16 cellular contexts compared by ENCODE assay signal in the genomic region with DNA sequence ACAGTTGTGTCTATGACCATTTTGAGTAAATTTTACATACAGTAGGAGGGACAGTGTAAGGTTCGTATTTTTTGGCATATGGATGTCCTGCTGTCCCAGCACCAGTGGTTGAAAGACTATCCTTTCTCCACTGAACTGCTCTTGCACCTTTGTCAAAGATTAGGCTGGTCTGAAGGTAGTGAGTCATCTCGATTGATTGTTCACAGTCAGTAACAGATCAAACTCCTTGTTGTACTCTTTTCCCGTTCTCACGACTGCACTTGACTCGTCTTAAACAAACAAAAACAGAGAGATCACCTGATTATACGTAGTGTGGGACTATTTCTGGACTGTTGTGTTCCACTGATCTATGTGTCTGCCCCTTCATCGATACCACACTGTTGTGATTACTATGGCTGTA.
A peak's percentile ranks its signal among the peaks of the same experiment; 100 is the strongest.
DNase-seq lines count a peak whose midpoint lies in the region; ATAC-seq, FAIRE-seq and TF ChIP-seq lines count a peak whose summit lies in the region.
"Had no signal": no experiment of that assay in that cellular context is flagged by ENCODE, and none has a peak within 500 bp of the region (broad histone marks: within the 10 kb centered on the region; RNA-seq: fewer than 3 reads in every experiment).

No MANE protein-coding gene starts in this region.

- H2AFZ ChIP-seq in HepG2 (ENCODE audit: low read length), result no peak overlapping the region
- no peak overlapping the region for H2AFZ ChIP-seq in osteoblast (ENCODE audit: low read length)
- H2AFZ ChIP-seq in hepatocyte, result no peak overlapping the region

- no peaks in the 10 kb centered on the region for H3K9me2 ChIP-seq in hepatocyte (replicated peaks; ENCODE audit: insufficient read depth)

- in situ Hi-C loops in HepG2 (cut with HindIII; ENCODE audit: extremely low pct_ligation_motif_present, low pct_unique_long_range_greater_than_20kb), result no loop called here

- H3K4me1 ChIP-seq in right lobe of liver (peaks cover 0 to 3% (median 0%) of the 10 kb centered on the region in 4 donors), HepG2 (ENCODE audit: insufficient read depth, low read length) (no peaks in the 10 kb centered on the region), osteoblast (ENCODE audit: insufficient read depth, low read length) (peaks cover 5% of the 10 kb centered on the region), hepatocyte (ENCODE audit: insufficient read depth) (no peaks in the 10 kb centered on the region)

- H3K9me3 ChIP-seq in right lobe of liver (no peaks in the 10 kb centered on the region), HepG2 (ENCODE audit: low read length) (no peaks in the 10 kb centered on the region), osteoblast (ENCODE audit: low read depth, low read length) (no peaks in the 10 kb centered on the region), hepatocyte (ENCODE audit: low read depth) (no peaks in the 10 kb centered on the region)
- H3K9me3 ChIP-seq: BLaER1 treated with 17β-estradiol and CSF1 and Interleukin-3, amounts not matched to agents 10 nM and 100 nM had no signal

- BruUV-seq in HepG2 (replicated peaks; lab: Mats Ljungman, UMichigan), result no TSS peak

- CTCF ChIA-PET in HepG2 (lab: Yijun Ruan, JAX; ENCODE audit: low intra/inter-chr PET ratio, low total read pairs), result no interaction called here

- no peak for TF ChIP-seq CTCF in right lobe of liver (IDR thresholded peaks at IDR 0.05)
- no peak for TF ChIP-seq CTCF in HepG2 (CRISPR knock-in tag; IDR thresholded peaks at IDR 0.05)
- TF ChIP-seq CTCF in osteoblast (IDR thresholded peaks at IDR 0.05; ENCODE audit: extremely low read depth, low read depth, low read length), result no peak
- no peak for TF ChIP-seq CTCF in hepatocyte (IDR thresholded peaks at IDR 0.05; ENCODE audit: poor library complexity)

- intact Hi-C loops in right lobe of liver (cut with DNase I) (no loop called here), HepG2 (cut with micrococcal nuclease; ENCODE audit: unreplicated experiment) (no loop called here), sciatic nerve (cut with DNase I) (loop anchor here (10.0 kb wide), 1 partner anchor 60 kb away; no protein-coding TSS in a partner anchor)

- H3K27ac ChIP-seq in right lobe of liver (no peak overlapping the region), HepG2 (ENCODE audit: extremely low read length, insufficient read depth, low read length) (no peak overlapping the region), osteoblast (ENCODE audit: low read depth, low read length) (no peak overlapping the region), hepatocyte (no peak overlapping the region)
- H3K27ac ChIP-seq: BLaER1 treated with 17β-estradiol and CSF1 and Interleukin-3, amounts not matched to agents 10 nM and 100 nM; HL-60; KMS-11 had no signal

- H4K20me1 ChIP-seq in HepG2 (ENCODE audit: insufficient read depth, low read length) (no peaks in the 10 kb centered on the region), osteoblast (ENCODE audit: insufficient read depth, low read length) (peaks cover 20% of the 10 kb centered on the region), hepatocyte (ENCODE audit: insufficient read depth, poor library complexity, severe bottlenecking) (no peaks in the 10 kb centered on the region)

- DNase-seq in right lobe of liver, result no peak
- no peak for DNase-seq in HepG2 (ENCODE audit: low spot score)
- peak; percentile 17 for DNase-seq in dermis blood vessel endothelial cell
- peak; percentile 46 for DNase-seq in osteoblast (ENCODE audit: insufficient read length, low spot score, missing footprints)
- no peak for DNase-seq in sciatic nerve (ENCODE audit: low spot score)
- DNase-seq in AG20443 (ENCODE audit: low spot score), result no peak
- no peak for DNase-seq in hepatocyte (ENCODE audit: low spot score)
- DNase-seq: 8988T; CD4-positive, CD25-positive, alpha-beta regulatory T cell; DMS 273 treated with DMSO at 0.1 percent for 48 hours; DND-41; GF-D8 had no signal

- H3K79me2 ChIP-seq in HepG2 (ENCODE audit: insufficient read depth, low read length), result no peaks in the 10 kb centered on the region
- H3K79me2 ChIP-seq in osteoblast (ENCODE audit: insufficient read depth, low read length), result no peaks in the 10 kb centered on the region
- no peaks in the 10 kb centered on the region for H3K79me2 ChIP-seq in hepatocyte

- TF ChIP-seq POLR2A in right lobe of liver (IDR thresholded peaks at IDR 0.05), result no peak
- TF ChIP-seq POLR2A in HepG2 (IDR thresholded peaks at IDR 0.05; ENCODE audit: insufficient read depth in 1 of 2, low read depth in 2 of 2, low read length in 2 of 2), result no peak

- POLR2A ChIA-PET in HepG2 (lab: Yijun Ruan, JAX), result no interaction called here

- ATAC-seq in right lobe of liver, result peak in 3 of 4 donors; percentile 46 to 84 (median 61)
- no peak for ATAC-seq in HepG2
- no peak for ATAC-seq in sciatic nerve
- ATAC-seq: HCT116 had no signal

- H3K36me3 ChIP-seq in right lobe of liver, result peaks cover 0 to 93% (median 41%) of the 10 kb centered on the region in 4 donors
- H3K36me3 ChIP-seq in HepG2 (replicated peaks in 1 of 2; ENCODE audit: control insufficient read depth in 1 of 2, insufficient read depth in 2 of 2, low read length in 2 of 2), result peaks cover 50 to 91% of the 10 kb centered on the region in 2 experiments
- H3K36me3 ChIP-seq in osteoblast (ENCODE audit: insufficient read depth, low read length), result peaks cover 60% of the 10 kb centered on the region
- peaks cover 3% of the 10 kb centered on the region for H3K36me3 ChIP-seq in hepatocyte (replicated peaks; ENCODE audit: insufficient read depth, low read depth)

- TF ChIP-seq EP300 in HepG2 (IDR thresholded peaks at IDR 0.05; ENCODE audit: low read depth in 2 of 2, low read length in 2 of 2) (no peak), HepG2 (CRISPR knock-in tag; IDR thresholded peaks at IDR 0.05; ENCODE audit: borderline replicate concordance) (no peak)

- 38% methylated on average over 5 of the region's 7 CpGs for WGBS in right lobe of liver (ENCODE audit: insufficient coverage, low coverage, low lambda C conversion rate, missing lambda C conversion rate)
- WGBS in HepG2 (ENCODE audit: low lambda C conversion rate), result 87% methylated on average over 7 of the region's 7 CpGs
- WGBS in hepatocyte (ENCODE audit: low lambda C conversion rate, missing lambda C conversion rate), result 84% methylated on average over 7 of the region's 7 CpGs

- H3K4me3 ChIP-seq in right lobe of liver (no peak overlapping the region), HepG2 (replicated peaks in 1 of 3; ENCODE audit: insufficient read depth in 1 of 3, low read depth in 2 of 3, low read length in 3 of 3) (no peak overlapping the region), osteoblast (ENCODE audit: insufficient read depth, low read length) (no peak overlapping the region), hepatocyte (no peak overlapping the region)
- H3K4me3 ChIP-seq: BLaER1 treated with 17β-estradiol and CSF1 and Interleukin-3, amounts not matched to agents 10 nM and 100 nM had no signal

- no peaks in the 10 kb centered on the region for H3K27me3 ChIP-seq in right lobe of liver
- no peaks in the 10 kb centered on the region for H3K27me3 ChIP-seq in HepG2 (ENCODE audit: control insufficient read depth in 1 of 2, insufficient read depth in 2 of 2, low read length in 2 of 2)
- H3K27me3 ChIP-seq in osteoblast (ENCODE audit: insufficient read depth, low read length), result no peaks in the 10 kb centered on the region
- no peaks in the 10 kb centered on the region for H3K27me3 ChIP-seq in hepatocyte
- H3K27me3 ChIP-seq: BLaER1 treated with 17β-estradiol and CSF1 and Interleukin-3, amounts not matched to agents 10 nM and 100 nM had no signal

- no peak for FAIRE-seq in HepG2 (lab: Jason Lieb, UNC)

- H3K9ac ChIP-seq in HepG2 (ENCODE audit: insufficient read depth, low read depth, low read length), result no peak overlapping the region
- H3K9ac ChIP-seq: BLaER1 treated with 17β-estradiol and CSF1 and Interleukin-3, amounts not matched to agents 10 nM and 100 nM; KMS-11 had no signal

- H3K4me2 ChIP-seq in HepG2 (ENCODE audit: low read depth, low read length) (no peak overlapping the region), osteoblast (ENCODE audit: insufficient read depth, low read length) (no peak overlapping the region), hepatocyte (no peak overlapping the region)
- H3K4me2 ChIP-seq: BLaER1 treated with 17β-estradiol and CSF1 and Interleukin-3, amounts not matched to agents 10 nM and 100 nM; KMS-11 had no signal

- no peak for TF ChIP-seq RAD21 in HepG2 (CRISPR knock-in tag; IDR thresholded peaks at IDR 0.05)

TF ChIP-seq in HepG2, 621 proteins besides CTCF, POLR2A, EP300 and RAD21 (continues in another document):
- TF ChIP-seq JUND (CRISPR knock-in tag; IDR thresholded peaks at IDR 0.05) (no peak), ZBTB21 (CRISPR knock-in tag; IDR thresholded peaks at IDR 0.05) (no peak), LCORL (IDR thresholded peaks at IDR 0.05) (no peak), LCORL (CRISPR knock-in tag; IDR thresholded peaks at IDR 0.05) (no peak), ZNF510 (CRISPR knock-in tag; IDR thresholded peaks at IDR 0.05; ENCODE audit: low read depth) (no peak)
- TF ChIP-seq, protein P1, sequence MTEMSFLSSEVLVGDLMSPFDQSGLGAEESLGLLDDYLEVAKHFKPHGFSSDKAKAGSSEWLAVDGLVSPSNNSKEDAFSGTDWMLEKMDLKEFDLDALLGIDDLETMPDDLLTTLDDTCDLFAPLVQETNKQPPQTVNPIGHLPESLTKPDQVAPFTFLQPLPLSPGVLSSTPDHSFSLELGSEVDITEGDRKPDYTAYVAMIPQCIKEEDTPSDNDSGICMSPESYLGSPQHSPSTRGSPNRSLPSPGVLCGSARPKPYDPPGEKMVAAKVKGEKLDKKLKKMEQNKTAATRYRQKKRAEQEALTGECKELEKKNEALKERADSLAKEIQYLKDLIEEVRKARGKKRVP (CRISPR knock-in tag; IDR thresholded peaks at IDR 0.05), result no peak
- TF ChIP-seq, protein P2, sequence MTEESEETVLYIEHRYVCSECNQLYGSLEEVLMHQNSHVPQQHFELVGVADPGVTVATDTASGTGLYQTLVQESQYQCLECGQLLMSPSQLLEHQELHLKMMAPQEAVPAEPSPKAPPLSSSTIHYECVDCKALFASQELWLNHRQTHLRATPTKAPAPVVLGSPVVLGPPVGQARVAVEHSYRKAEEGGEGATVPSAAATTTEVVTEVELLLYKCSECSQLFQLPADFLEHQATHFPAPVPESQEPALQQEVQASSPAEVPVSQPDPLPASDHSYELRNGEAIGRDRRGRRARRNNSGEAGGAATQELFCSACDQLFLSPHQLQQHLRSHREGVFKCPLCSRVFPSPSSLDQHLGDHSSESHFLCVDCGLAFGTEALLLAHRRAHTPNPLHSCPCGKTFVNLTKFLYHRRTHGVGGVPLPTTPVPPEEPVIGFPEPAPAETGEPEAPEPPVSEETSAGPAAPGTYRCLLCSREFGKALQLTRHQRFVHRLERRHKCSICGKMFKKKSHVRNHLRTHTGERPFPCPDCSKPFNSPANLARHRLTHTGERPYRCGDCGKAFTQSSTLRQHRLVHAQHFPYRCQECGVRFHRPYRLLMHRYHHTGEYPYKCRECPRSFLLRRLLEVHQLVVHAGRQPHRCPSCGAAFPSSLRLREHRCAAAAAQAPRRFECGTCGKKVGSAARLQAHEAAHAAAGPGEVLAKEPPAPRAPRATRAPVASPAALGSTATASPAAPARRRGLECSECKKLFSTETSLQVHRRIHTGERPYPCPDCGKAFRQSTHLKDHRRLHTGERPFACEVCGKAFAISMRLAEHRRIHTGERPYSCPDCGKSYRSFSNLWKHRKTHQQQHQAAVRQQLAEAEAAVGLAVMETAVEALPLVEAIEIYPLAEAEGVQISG (CRISPR knock-in tag; IDR thresholded peaks at IDR 0.05), result no peak

Comparison
In these comparisons a context has a peak if more than half of its experiments do, and no peak if none do; other contexts are left out.
1. ATAC-seq: peak in right lobe of liver (3 of 4); none in HepG2 (single experiment) and sciatic nerve (single experiment).
2. DNase-seq: peak in dermis blood vessel endothelial cell (single experiment) and osteoblast (single experiment); none in right lobe of liver (0 of 3), HepG2 (single experiment), sciatic nerve (single experiment), AG20443 (single experiment) and hepatocyte (single experiment).